Comparison of ENCODE assay signal across 22 cellular contexts in genomic region chr6:74607468-74607867, GRCh38.
DNase-seq lines count a peak whose midpoint lies in the region; ATAC-seq, FAIRE-seq and TF ChIP-seq lines count a peak whose summit lies in the region.
"Had no signal": no experiment of that assay in that cellular context is flagged by ENCODE, and none has a peak within 500 bp of the region (broad histone marks: within the 10 kb centered on the region; RNA-seq: fewer than 3 reads in every experiment).

No MANE protein-coding gene starts in this region.

- intact Hi-C loops in PC-3 (cut with micrococcal nuclease) (loop anchor here (5.0 to 10.0 kb wide), 2 partner anchors 150 to 597 kb away; partner anchors contain the start of gene COL12A1), sigmoid colon (cut with DNase I) (no loop called here)

- H3K9me2 ChIP-seq in PC-3 (replicated peaks; ENCODE audit: low read length): no peaks in the 10 kb centered on the region

- TF ChIP-seq RAD21 in A549 (conservative IDR thresholded peaks at IDR 0.05 in 1 of 2, IDR thresholded peaks at IDR 0.05 in 1 of 2): no peak

- no peak for DNase-seq in A549 (ENCODE audit: low read depth in 1 of 2, low spot score in 1 of 2)
- no peak for DNase-seq in PC-3
- DNase-seq in sigmoid colon: no peak
- no peak for DNase-seq in GM19238 (ENCODE audit: insufficient read length, low spot score)
- DNase-seq in activated naive CD4-positive, alpha-beta T cell (lab: John Stamatoyannopoulos, UW): no peak
- DNase-seq in NOMO-1 (lab: John Stamatoyannopoulos, UW; ENCODE audit: unreplicated experiment in 2 of 2): no peak
- DNase-seq: C1 segment of cervical spinal cord; CD8-positive, alpha-beta memory T cell; NCI-H1048; NCI-H1436 treated with DMSO at 0.1 percent for 48 hours; NCI-H2029; NCI-H345; NCI-H524 treated with DMSO at 0.1 percent for 48 hours; SJCRH30 had no signal

- TF ChIP-seq CTCF in A549 (IDR thresholded peaks at IDR 0.05) (no peak), PC-3 (conservative IDR thresholded peaks at IDR 0.05; ENCODE audit: low read depth, low read length) (no peak), gastroesophageal sphincter (IDR thresholded peaks at IDR 0.05) (no peak), sigmoid colon (IDR thresholded peaks at IDR 0.05) (no peak)

- H3K27me3 ChIP-seq in PC-3 (ENCODE audit: low read length) (no peaks in the 10 kb centered on the region), gastroesophageal sphincter (no peaks in the 10 kb centered on the region), sigmoid colon (no peaks in the 10 kb centered on the region)
- H3K27me3 ChIP-seq: MG63, SJCRH30 had no signal

- H3K4me3 ChIP-seq in A549 (no peak overlapping the region), PC-3 (ENCODE audit: low read length) (no peak overlapping the region), gastroesophageal sphincter (no peak overlapping the region), sigmoid colon (no peak overlapping the region)
- H3K4me3 ChIP-seq: MG63, PC-9, SJCRH30 had no signal

- no peak for FAIRE-seq in A549 (lab: Jason Lieb, UNC)
- FAIRE-seq: A204.1, D721Med, GM12892, GM18507 had no signal

- no TSS peak for BruUV-seq in PC-3 (replicated peaks; lab: Mats Ljungman, UMichigan)

- H3K4me1 ChIP-seq in A549 (peaks cover 60% of the 10 kb centered on the region), PC-3 (ENCODE audit: insufficient read depth, low read length) (peaks cover 57% of the 10 kb centered on the region), gastroesophageal sphincter (peaks cover 5 to 29% (median 10%) of the 10 kb centered on the region in 3 donors), sigmoid colon (peaks cover 0 to 24% (median 12%) of the 10 kb centered on the region in 4 donors)

- no peaks in the 10 kb centered on the region for H4K20me1 ChIP-seq in PC-3 (ENCODE audit: low read length)

- H3K79me2 ChIP-seq in PC-3 (ENCODE audit: low read length): no peaks in the 10 kb centered on the region

- H3K4me2 ChIP-seq in A549 (peak overlapping the region; percentile 68), PC-3 (ENCODE audit: low read length) (peak overlapping the region; percentile 59; the same call in 1 of the 2 replicates)

- H3K36me3 ChIP-seq in PC-3 (ENCODE audit: low read depth, low read length) (no peaks in the 10 kb centered on the region), gastroesophageal sphincter (no peaks in the 10 kb centered on the region), sigmoid colon (no peaks in the 10 kb centered on the region)
- H3K36me3 ChIP-seq: MG63, SJCRH30 had no signal

- POLR2A ChIA-PET in A549 (lab: Yijun Ruan, JAX) (no interaction called here), PC-3 (lab: Charles Lee; ENCODE audit: unreplicated experiment) (no interaction called here)

- 88% methylated on average over 1 of the region's 1 CpG for WGBS in A549 (ENCODE audit: missing lambda C conversion rate)
- WGBS in gastroesophageal sphincter (ENCODE audit: low coverage in 1 of 2), 2 donors: 50 to 83% methylated on average over 1 of the region's 1 CpG
- 86 to 97% methylated on average over 1 of the region's 1 CpG for WGBS in sigmoid colon, 2 donors

- ATAC-seq in A549 (no peak), PC-3 (no peak), gastroesophageal sphincter (no peak), GM21717 (IDR thresholded peaks at IDR 0.05; ENCODE audit: unreplicated experiment) (no peak)

- H3K9ac ChIP-seq in PC-3 (ENCODE audit: low read length): no peak overlapping the region

- H3K27ac ChIP-seq in A549: peak overlapping the region; percentile 74 to 88
- H3K27ac ChIP-seq in PC-3 (ENCODE audit: low read length): no peak overlapping the region
- peak overlapping the region; percentile 64 to 89 (median 73) for H3K27ac ChIP-seq in gastroesophageal sphincter
- peak overlapping the region in 3 of 4 donors; percentile 56 to 76 (median 62) for H3K27ac ChIP-seq in sigmoid colon
- H3K27ac ChIP-seq: PC-9, SJCRH30 had no signal

- no peak overlapping the region for H2AFZ ChIP-seq in PC-3 (ENCODE audit: low read length)
- H2AFZ ChIP-seq: PC-9 had no signal

- TF ChIP-seq EP300 in A549 (IDR thresholded peaks at IDR 0.05): no peak
- TF ChIP-seq EP300 in gastroesophageal sphincter (IDR thresholded peaks at IDR 0.05): no peak
- TF ChIP-seq EP300 in sigmoid colon (IDR thresholded peaks at IDR 0.05): no peak

- TF ChIP-seq POLR2A in A549 (IDR thresholded peaks at IDR 0.05; ENCODE audit: low read length) (no peak), gastroesophageal sphincter (IDR thresholded peaks at IDR 0.05) (no peak), sigmoid colon (IDR thresholded peaks at IDR 0.05) (no peak)

- no peaks in the 10 kb centered on the region for H3F3A ChIP-seq in PC-3 (ENCODE audit: low read length, unreplicated experiment)

- CTCF ChIA-PET in A549 (lab: Yijun Ruan, JAX): interaction anchor here (1.1 to 1.9 kb wide), 2 partner anchors 198 to 597 kb away, joined by 3 to 5 read pairs; no protein-coding TSS in a partner anchor
- CTCF ChIA-PET in PC-3 (lab: Charles Lee): no interaction called here

- H3K9me3 ChIP-seq in A549 (no peaks in the 10 kb centered on the region), PC-3 (ENCODE audit: low read length) (no peaks in the 10 kb centered on the region), gastroesophageal sphincter (no peaks in the 10 kb centered on the region), sigmoid colon (no peaks in the 10 kb centered on the region)
- H3K9me3 ChIP-seq: MG63, SJCRH30 had no signal

TF ChIP-seq in A549, 52 proteins besides CTCF, POLR2A, EP300 and RAD21:
- no peak for TF ChIP-seq HOXA7 (CRISPR knock-in tag; IDR thresholded peaks at IDR 0.05)
- TF ChIP-seq JUN (IDR thresholded peaks at IDR 0.05): no peak
- no peak for TF ChIP-seq RARB (CRISPR knock-in tag; IDR thresholded peaks at IDR 0.05)
- TF ChIP-seq BHLHE40 (IDR thresholded peaks at IDR 0.05; ENCODE audit: low read depth, low read length): no peak
- no peak for TF ChIP-seq FOXS1 (CRISPR knock-in tag; IDR thresholded peaks at IDR 0.05)
- TF ChIP-seq, protein P1, sequence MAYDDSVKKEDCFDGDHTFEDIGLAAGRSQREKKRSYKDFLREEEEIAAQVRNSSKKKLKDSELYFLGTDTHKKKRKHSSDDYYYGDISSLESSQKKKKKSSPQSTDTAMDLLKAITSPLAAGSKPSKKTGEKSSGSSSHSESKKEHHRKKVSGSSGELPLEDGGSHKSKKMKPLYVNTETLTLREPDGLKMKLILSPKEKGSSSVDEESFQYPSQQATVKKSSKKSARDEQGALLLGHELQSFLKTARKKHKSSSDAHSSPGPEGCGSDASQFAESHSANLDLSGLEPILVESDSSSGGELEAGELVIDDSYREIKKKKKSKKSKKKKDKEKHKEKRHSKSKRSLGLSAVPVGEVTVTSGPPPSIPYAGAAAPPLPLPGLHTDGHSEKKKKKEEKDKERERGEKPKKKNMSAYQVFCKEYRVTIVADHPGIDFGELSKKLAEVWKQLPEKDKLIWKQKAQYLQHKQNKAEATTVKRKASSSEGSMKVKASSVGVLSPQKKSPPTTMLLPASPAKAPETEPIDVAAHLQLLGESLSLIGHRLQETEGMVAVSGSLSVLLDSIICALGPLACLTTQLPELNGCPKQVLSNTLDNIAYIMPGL (CRISPR knock-in tag; IDR thresholded peaks at IDR 0.05; ENCODE audit: borderline replicate concordance): no peak
- TF ChIP-seq SREBF2 (IDR thresholded peaks at IDR 0.05): no peak
- no peak for TF ChIP-seq RNF2 (IDR thresholded peaks at IDR 0.05; ENCODE audit: borderline replicate concordance, low read depth)
- no peak for TF ChIP-seq MAZ (IDR thresholded peaks at IDR 0.05; ENCODE audit: borderline replicate concordance, low read depth, low read length)
- no peak for TF ChIP-seq CHD2 (IDR thresholded peaks at IDR 0.05; ENCODE audit: low read length, partially characterized antibody)
- TF ChIP-seq CEBPB (IDR thresholded peaks at IDR 0.05): no peak
- no peak for TF ChIP-seq ESRRA (IDR thresholded peaks at IDR 0.05; ENCODE audit: borderline replicate concordance, low read length)
- TF ChIP-seq JUNB (IDR thresholded peaks at IDR 0.05): no peak
- TF ChIP-seq ZC3H11A (IDR thresholded peaks at IDR 0.05): no peak
- TF ChIP-seq NFE2L2 (conservative IDR thresholded peaks at IDR 0.05; ENCODE audit: low read length): no peak
- no peak for TF ChIP-seq KDM5A (IDR thresholded peaks at IDR 0.05)
- no peak for TF ChIP-seq KDM1A (IDR thresholded peaks at IDR 0.05; ENCODE audit: low read depth)
- no peak for TF ChIP-seq HEYL (CRISPR knock-in tag; IDR thresholded peaks at IDR 0.05)
- no peak for TF ChIP-seq REST (IDR thresholded peaks at IDR 0.05)
TF ChIP-seq in A549: peak in this region for 0.
